In the genomic region with DNA sequence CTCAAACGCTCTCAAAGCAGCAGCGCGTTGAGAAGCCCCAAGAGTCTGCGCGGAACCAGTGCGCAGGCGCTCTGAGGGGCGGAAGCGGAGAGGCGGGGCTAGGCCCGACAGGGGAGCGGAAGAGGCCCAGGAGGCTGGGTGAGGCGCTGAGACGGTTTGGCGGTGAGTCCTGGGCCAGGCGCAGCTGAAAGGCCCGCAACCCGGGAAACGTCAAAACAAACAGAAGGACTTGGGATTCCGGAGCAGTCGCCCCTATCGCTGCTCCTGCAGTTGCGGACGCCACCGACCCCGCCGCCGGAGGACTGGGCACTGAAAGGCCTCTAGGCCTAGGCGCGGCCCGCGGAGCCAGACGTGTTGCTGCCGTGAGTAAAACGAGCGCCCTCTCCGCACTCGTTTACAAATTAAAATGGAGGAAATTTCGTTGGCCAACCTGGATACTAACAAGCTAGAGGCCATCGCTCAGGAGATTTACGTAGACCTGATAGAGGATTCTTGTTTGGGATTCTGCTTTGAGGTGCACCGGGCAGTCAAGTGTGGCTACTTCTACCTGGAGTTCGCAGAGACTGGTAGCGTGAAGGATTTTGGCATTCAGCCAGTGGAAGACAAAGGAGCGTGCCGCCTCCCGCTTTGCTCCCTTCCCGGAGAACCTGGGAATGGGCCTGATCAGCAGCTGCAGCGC, we compare ENCODE assay signal across 8 cellular contexts. TPM values are rescaled to one million over a fixed set of nuclear protein-coding genes. Genes with fewer than 3 reads are reported as not detected.
DNase-seq lines count a peak whose midpoint lies in the region; ATAC-seq and TF ChIP-seq lines count a peak whose summit lies in the region.

A gene with protein sequence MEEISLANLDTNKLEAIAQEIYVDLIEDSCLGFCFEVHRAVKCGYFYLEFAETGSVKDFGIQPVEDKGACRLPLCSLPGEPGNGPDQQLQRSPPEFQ (plus strand): TSS at position 129 of the 679 bp plus-strand sequence. CDS start 278 bp downstream, at position 407.

- H3K4me1 ChIP-seq in adipocyte (ENCODE audit: control insufficient read depth, insufficient read depth, low read length): peaks cover 34% of the 10 kb centered on the region

- H3K36me3 Mint-ChIP-seq in type B pancreatic cell: peaks cover 49% of the 10 kb centered on the region

- H3K9ac ChIP-seq in adipocyte (ENCODE audit: low read length): peak within 1 kb of the TSS; percentile 97

- intact Hi-C loops in cardiac septum (cut with DNase I): no loop called here

- no peaks in the 10 kb centered on the region for H3K9me3 Mint-ChIP-seq in type B pancreatic cell

- no peaks in the 10 kb centered on the region for H3K9me3 ChIP-seq in adipocyte (ENCODE audit: control insufficient read depth, low read length)

- H3K27me3 ChIP-seq in adipocyte (replicated peaks; ENCODE audit: control insufficient read depth, insufficient read depth, low read length): no peaks in the 10 kb centered on the region

- H3K27ac Mint-ChIP-seq in type B pancreatic cell: peak within 1 kb of the TSS; percentile 100

- peak within 1 kb of the TSS; percentile 98 for H3K4me3 Mint-ChIP-seq in type B pancreatic cell

- ATAC-seq in HG02763 (IDR thresholded peaks at IDR 0.05; ENCODE audit: unreplicated experiment): peak; percentile 98

- H3K4me1 Mint-ChIP-seq in type B pancreatic cell (ENCODE audit: unreplicated experiment): peaks cover 31% of the 10 kb centered on the region

- no peaks in the 10 kb centered on the region for H3K27me3 Mint-ChIP-seq in type B pancreatic cell

- DNase-seq in NCI-H1417 treated with DMSO at 0.1 percent for 48 hours (lab: John Stamatoyannopoulos, UW) (peak; percentile 99), SW480 (ENCODE audit: low spot score) (peak; percentile 92), adipocyte (ENCODE audit: low read depth) (peak; percentile 97), cardiac septum (ENCODE audit: low spot score) (peak; percentile 97), pons (ENCODE audit: low spot score) (peak; percentile 95), type B pancreatic cell (ENCODE audit: extremely low spot score, unreplicated experiment) (peak; percentile 95)

- peak within 1 kb of the TSS; percentile 94 for H3K4me3 ChIP-seq in adipocyte (ENCODE audit: low read length)

- TF ChIP-seq CTCF in GM12874 (IDR thresholded peaks at IDR 0.05; ENCODE audit: insufficient read depth, low read depth, low read length) (0 out of 2 replicates have a peak, but pooled peaks have one; percentile 7), type B pancreatic cell (conservative IDR thresholded peaks at IDR 0.05) (no peak)

- peaks cover 8% of the 10 kb centered on the region for H3K36me3 ChIP-seq in adipocyte (ENCODE audit: control insufficient read depth, insufficient read depth, low read length, severe bottlenecking)

RNA-seq across cellular contexts. Expression of the gene that starts here (rescaled TPM):
- total RNA-seq in cardiac septum (18.1 TPM), type B pancreatic cell (ENCODE audit: low replicate concordance) (57.6 and 67.3 TPM in 2 replicates)

Comparison
In these comparisons a context has a peak if more than half of its experiments do, and no peak if none do; other contexts are left out.
1. Peak in every context shown above with its lines: DNase-seq, ATAC-seq and H3K4me3 ChIP-seq.